In the genomic region with DNA sequence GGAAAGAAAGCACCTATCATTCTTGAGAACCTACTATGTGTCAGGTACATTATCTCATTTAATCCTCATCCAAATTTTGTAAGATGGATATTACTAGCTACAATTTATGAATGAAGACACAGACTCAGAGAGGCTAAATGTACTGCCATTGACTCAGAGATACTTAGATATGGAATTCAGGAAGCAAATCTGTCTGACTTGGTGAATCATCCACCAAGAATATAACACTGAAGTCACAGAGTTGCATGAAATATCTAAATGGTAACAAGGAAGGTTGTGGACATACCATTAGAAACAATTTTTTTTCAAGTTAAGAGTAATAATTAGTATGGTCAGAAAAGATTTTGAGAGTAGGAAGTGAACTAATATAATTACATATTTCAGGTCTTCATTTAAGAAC, we compare ENCODE assay signal across 10 cellular contexts. TPM values are rescaled to one million over a fixed set of nuclear protein-coding genes. Genes with fewer than 3 reads are reported as not detected.
DNase-seq lines count a peak whose midpoint lies in the region; ATAC-seq, FAIRE-seq and TF ChIP-seq lines count a peak whose summit lies in the region.
"Had no signal": no experiment of that assay in that cellular context is flagged by ENCODE, and none has a peak within 500 bp of the region (broad histone marks: within the 10 kb centered on the region; RNA-seq: fewer than 3 reads in every experiment).

No MANE protein-coding gene starts in this region.

- H3K36me3 ChIP-seq in osteoblast (ENCODE audit: insufficient read depth, low read length), result no peaks in the 10 kb centered on the region
- H3K36me3 ChIP-seq: vagina had no signal

- H3K4me3 ChIP-seq in epithelial cell of esophagus (ENCODE audit: low read length) (no peak overlapping the region), osteoblast (ENCODE audit: insufficient read depth, low read length) (no peak overlapping the region)
- H3K4me3 ChIP-seq: vagina had no signal

- peak; percentile 81 for DNase-seq in EL
- peak; percentile 82 for DNase-seq in NCI-H460 (ENCODE audit: extremely low read depth, low read depth)
- DNase-seq in epithelial cell of esophagus (ENCODE audit: low read depth), result peak; percentile 80
- DNase-seq in osteoblast (ENCODE audit: insufficient read length, low spot score, missing footprints), result peak; percentile 68
- no peak for DNase-seq in activated CD8-positive, alpha-beta memory T cell treated with anti-CD3 and anti-CD28 coated beads, Interleukin-2, amount 10 ng/mL, durations not matched to agents 7 days and 5 days
- DNase-seq in GM13976 (ENCODE audit: low spot score), result no peak
- no peak for DNase-seq in frontal cortex (ENCODE audit: low spot score in 2 of 2)
- DNase-seq in NCI-H2171 treated with DMSO at 0.1 percent for 48 hours (lab: John Stamatoyannopoulos, UW), result no peak
- DNase-seq: NCI-H1694 treated with DMSO at 0.1 percent for 48 hours had no signal

- CTCF ChIA-PET in activated CD8-positive, alpha-beta memory T cell treated with anti-CD3 and anti-CD28 coated beads, Interleukin-2, amount 10 ng/mL, durations not matched to agents 7 days and 5 days (lab: Charles Lee), result no interaction called here

- peaks cover 12% of the 10 kb centered on the region for H3K36me3 Mint-ChIP-seq in activated CD8-positive, alpha-beta memory T cell treated with anti-CD3 and anti-CD28 coated beads, Interleukin-2, amount 10 ng/mL, durations not matched to agents 7 days and 5 days

- in situ Hi-C loops in GM13976 (cut with MboI; ENCODE audit: low sequenced_read_pairs, unreplicated experiment), result no loop called here

- peaks cover 14% of the 10 kb centered on the region for H3K4me1 Mint-ChIP-seq in activated CD8-positive, alpha-beta memory T cell treated with anti-CD3 and anti-CD28 coated beads, Interleukin-2, amount 10 ng/mL, durations not matched to agents 7 days and 5 days

- no peaks in the 10 kb centered on the region for H4K20me1 ChIP-seq in osteoblast (ENCODE audit: insufficient read depth, low read length)

- H3K27me3 Mint-ChIP-seq in activated CD8-positive, alpha-beta memory T cell treated with anti-CD3 and anti-CD28 coated beads, Interleukin-2, amount 10 ng/mL, durations not matched to agents 7 days and 5 days, result no peaks in the 10 kb centered on the region

- H3K4me3 Mint-ChIP-seq in activated CD8-positive, alpha-beta memory T cell treated with anti-CD3 and anti-CD28 coated beads, Interleukin-2, amount 10 ng/mL, durations not matched to agents 7 days and 5 days, result no peak overlapping the region

- no peak overlapping the region for H2AFZ ChIP-seq in osteoblast (ENCODE audit: low read length)

- H3K9me3 ChIP-seq in osteoblast (ENCODE audit: low read depth, low read length), result peaks cover 2% of the 10 kb centered on the region
- H3K9me3 ChIP-seq: vagina had no signal

- FAIRE-seq in frontal cortex (lab: Jason Lieb, UNC), result no peak

- no peaks in the 10 kb centered on the region for H3K27me3 ChIP-seq in osteoblast (ENCODE audit: insufficient read depth, low read length)
- H3K27me3 ChIP-seq: vagina had no signal

- TF ChIP-seq CTCF in epithelial cell of esophagus (IDR thresholded peaks at IDR 0.05; ENCODE audit: insufficient read depth, low read depth, low read length, missing control alignments) (no peak), osteoblast (IDR thresholded peaks at IDR 0.05; ENCODE audit: extremely low read depth, low read depth, low read length) (no peak), GM13976 (IDR thresholded peaks at IDR 0.05; ENCODE audit: borderline replicate concordance, control extremely low read depth, extremely low read depth, insufficient read depth, missing control alignments) (no peak)

- H3K9me3 Mint-ChIP-seq in activated CD8-positive, alpha-beta memory T cell treated with anti-CD3 and anti-CD28 coated beads, Interleukin-2, amount 10 ng/mL, durations not matched to agents 7 days and 5 days (ENCODE audit: low read depth), result no peaks in the 10 kb centered on the region

- H3K27ac ChIP-seq in osteoblast (ENCODE audit: low read depth, low read length), result peak overlapping the region; percentile 43
- H3K27ac ChIP-seq: vagina had no signal

- no peak overlapping the region for H3K27ac Mint-ChIP-seq in activated CD8-positive, alpha-beta memory T cell treated with anti-CD3 and anti-CD28 coated beads, Interleukin-2, amount 10 ng/mL, durations not matched to agents 7 days and 5 days

- peak overlapping the region; percentile 15 for H3K4me2 ChIP-seq in osteoblast (ENCODE audit: insufficient read depth, low read length)

- H3K79me2 ChIP-seq in osteoblast (ENCODE audit: insufficient read depth, low read length), result no peaks in the 10 kb centered on the region

- ATAC-seq in activated CD8-positive, alpha-beta memory T cell treated with anti-CD3 and anti-CD28 coated beads, Interleukin-2, amount 10 ng/mL, durations not matched to agents 7 days and 5 days, result no peak

- peaks cover 12% of the 10 kb centered on the region for H3K4me1 ChIP-seq in osteoblast (ENCODE audit: insufficient read depth, low read length)
- H3K4me1 ChIP-seq: vagina had no signal

RNA-seq across cellular contexts. Expression of a gene that starts 14.6 kb away (rescaled TPM):
- total RNA-seq in NCI-H460 (2014; rRNA removed; shearing (Covaris generic)), result 0.58 and 0.84 TPM in 2 replicates
- polyA plus RNA-seq in NCI-H460 (2014; cell fraction: nucleus; rRNA removed), result 0.19 and 1.4 TPM in 2 replicates
- total RNA-seq in osteoblast (under 0.01 and 0.36 TPM in 2 replicates), frontal cortex (not detected)
- under 1 TPM in 1 of 2 experiments, not detected in 1; 0.16 TPM for total RNA-seq in activated CD8-positive, alpha-beta memory T cell treated with anti-CD3 and anti-CD28 coated beads, Interleukin-2, amount 10 ng/mL, durations not matched to agents 7 days and 5 days
- total RNA-seq: vagina had no signal

RNA-seq across cellular contexts. Expression of a gene that starts 24.3 kb away (rescaled TPM):
- 75.0 and 85.5 TPM in 2 replicates for total RNA-seq in NCI-H460 (2014; rRNA removed; shearing (Covaris generic))
- polyA plus RNA-seq in NCI-H460 (2014; cell fraction: nucleus; rRNA removed), result 119 and 337 TPM in 2 replicates
- total RNA-seq in osteoblast (43.0 and 46.3 TPM in 2 replicates), frontal cortex (41.2 TPM)
- total RNA-seq in activated CD8-positive, alpha-beta memory T cell treated with anti-CD3 and anti-CD28 coated beads, Interleukin-2, amount 10 ng/mL, durations not matched to agents 7 days and 5 days, result 10 to 100 TPM; 48.6 to 50.7 TPM

Comparison
In these comparisons a context has a peak if more than half of its experiments do, and no peak if none do; other contexts are left out.
1. DNase-seq: peak in EL (single experiment), NCI-H460 (single experiment), epithelial cell of esophagus (single experiment) and osteoblast (single experiment); none in activated CD8-positive, alpha-beta memory T cell treated with anti-CD3 and anti-CD28 coated beads, Interleukin-2, amount 10 ng/mL, durations not matched to agents 7 days and 5 days (single experiment), GM13976 (single experiment), frontal cortex (0 of 2) and NCI-H2171 treated with DMSO at 0.1 percent for 48 hours (single experiment).